ENCODE assay signal across 9 cellular contexts in the genomic region with DNA sequence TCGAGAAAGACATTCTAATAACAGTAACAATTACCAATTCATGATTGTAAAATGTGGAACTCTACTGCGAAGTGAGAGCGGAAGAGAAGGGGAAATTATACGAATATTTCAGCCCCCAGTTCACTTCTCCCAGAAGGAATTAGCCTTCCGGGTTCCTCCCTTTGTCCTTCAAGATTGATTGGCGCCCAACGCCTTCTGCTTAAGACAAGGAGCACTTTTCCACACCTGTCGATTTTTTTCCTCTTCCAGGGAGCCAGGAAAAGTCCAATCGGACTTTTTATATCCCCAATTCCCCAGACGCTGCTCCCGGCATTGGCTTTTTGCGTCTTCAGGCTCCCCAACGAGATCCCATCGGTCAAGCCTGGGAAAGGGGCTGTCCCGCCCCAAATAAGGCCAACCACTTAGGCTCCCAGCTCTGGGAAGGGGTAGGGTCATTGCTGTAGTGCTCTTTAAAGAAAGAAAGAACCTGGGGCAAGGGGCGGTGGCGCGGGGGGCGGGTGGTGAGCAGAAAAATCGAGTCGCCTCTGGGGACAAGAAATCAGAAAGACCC. TPM values are rescaled to one million over a fixed set of nuclear protein-coding genes. Genes with fewer than 3 reads are reported as not detected.
A peak's percentile ranks its signal among the peaks of the same experiment; 100 is the strongest.
DNase-seq lines count a peak whose midpoint lies in the region; ATAC-seq and TF ChIP-seq lines count a peak whose summit lies in the region.
"Had no signal": no experiment of that assay in that cellular context is flagged by ENCODE, and none has a peak within 500 bp of the region (broad histone marks: within the 10 kb centered on the region; RNA-seq: fewer than 3 reads in every experiment).

No MANE protein-coding gene starts in this region.

- peaks cover 27% of the 10 kb centered on the region for H3K4me1 ChIP-seq in HUES64 (ENCODE audit: insufficient read depth, low read length)
- H3K4me1 ChIP-seq in mammary epithelial cell (ENCODE audit: insufficient read depth, low read length): peaks cover 38% of the 10 kb centered on the region
- H3K4me1 ChIP-seq in left lung: peaks cover 0 to 8% of the 10 kb centered on the region in 2 donors
- H3K4me1 ChIP-seq in spleen: peaks cover 0 to 25% (median 0%) of the 10 kb centered on the region in 6 donors

- H3K9me3 ChIP-seq in HUES64 (ENCODE audit: insufficient read depth, low read depth, low read length): no peaks in the 10 kb centered on the region
- H3K9me3 ChIP-seq in mammary epithelial cell (replicated peaks; ENCODE audit: insufficient read depth, low read length): no peaks in the 10 kb centered on the region
- H3K9me3 ChIP-seq in left lung: no peaks in the 10 kb centered on the region
- peaks cover 0 to 8% (median 0%) of the 10 kb centered on the region in 8 donors for H3K9me3 ChIP-seq in spleen

- H3K4me2 ChIP-seq in mammary epithelial cell (ENCODE audit: insufficient read depth, low read depth, low read length): peak overlapping the region; percentile 99

- peak overlapping the region; percentile 93 for H3K9ac ChIP-seq in HUES64 (ENCODE audit: low read depth, low read length)
- peak overlapping the region; percentile 84 for H3K9ac ChIP-seq in mammary epithelial cell (ENCODE audit: insufficient read depth, low read length)

- H3K4me1 Mint-ChIP-seq in immature natural killer cell: no peaks in the 10 kb centered on the region

- H3K27me3 ChIP-seq in HUES64 (ENCODE audit: insufficient read depth, low read length): no peaks in the 10 kb centered on the region
- H3K27me3 ChIP-seq in mammary epithelial cell (ENCODE audit: insufficient read depth, low read length): no peaks in the 10 kb centered on the region
- peaks cover 0 to 41% of the 10 kb centered on the region in 2 donors for H3K27me3 ChIP-seq in left lung
- H3K27me3 ChIP-seq in spleen (replicated peaks in 1 of 7): peaks cover 0 to 51% (median 17%) of the 10 kb centered on the region in 7 donors

- peaks cover 54% of the 10 kb centered on the region for H3K79me2 ChIP-seq in mammary epithelial cell (ENCODE audit: insufficient read depth, low read length)

- H3K4me3 Mint-ChIP-seq in immature natural killer cell: no peak overlapping the region

- H3K4me3 ChIP-seq in HUES64 (ENCODE audit: low read length) (peak overlapping the region; percentile 94), mammary epithelial cell (replicated peaks in 1 of 3; ENCODE audit: insufficient read depth in 1 of 3, low read depth in 2 of 3, low read length in 3 of 3) (peak overlapping the region; percentile 65 to 82 (median 82)), left lung (peak overlapping the region; percentile 49 to 55), spleen (peak overlapping the region; percentile 27 to 72 (median 44))

- peaks cover 0 to 4% (median 3%) of the 10 kb centered on the region in 3 donors for H3K36me3 Mint-ChIP-seq in immature natural killer cell

- no peak overlapping the region for H3K27ac Mint-ChIP-seq in immature natural killer cell

- peaks cover 5 to 34% (median 18%) of the 10 kb centered on the region in 6 donors for H3K9me3 Mint-ChIP-seq in immature natural killer cell

- no peaks in the 10 kb centered on the region for H4K20me1 ChIP-seq in mammary epithelial cell (ENCODE audit: insufficient read depth, low read length)

- in situ Hi-C loops in mammary epithelial cell (cut with MboI; ENCODE audit: low sequenced_read_pairs in 2 of 2): loop anchor here in 1 of 2 donors (10.0 kb wide), 1 partner anchor 144 kb away; no protein-coding TSS in a partner anchor

- H3K27me3 Mint-ChIP-seq in immature natural killer cell (ENCODE audit: low read depth in 3 of 3): peaks cover 0 to 2% (median 1%) of the 10 kb centered on the region in 3 donors

- TF ChIP-seq CTCF in mammary epithelial cell (conservative IDR thresholded peaks at IDR 0.05 in 1 of 2, IDR thresholded peaks at IDR 0.05 in 1 of 2; ENCODE audit: extremely low read depth in 1 of 2, insufficient read depth in 1 of 2, low read depth in 1 of 2, low read length in 2 of 2) (no peak), left lung (IDR thresholded peaks at IDR 0.05) (no peak), spleen (IDR thresholded peaks at IDR 0.05 in 8 of 11, conservative IDR thresholded peaks at IDR 0.05 in 3 of 11) (no peak)

- H3K36me3 ChIP-seq in HUES64 (ENCODE audit: insufficient read depth, low read length) (no peaks in the 10 kb centered on the region), mammary epithelial cell (ENCODE audit: insufficient read depth, low read length) (no peaks in the 10 kb centered on the region), left lung (no peaks in the 10 kb centered on the region), spleen (no peaks in the 10 kb centered on the region)

- peak overlapping the region; percentile 86 for H2AFZ ChIP-seq in mammary epithelial cell (ENCODE audit: low read depth, low read length)

- DNase-seq in mammary epithelial cell (peak; percentile 50), left lung (peak in 1 of 2 donors; percentile 79), spleen (peak; percentile 75), RPMI8226 (no peak), SKM-1 treated with dmso at 0.1 percent for 144 hours (lab: John Stamatoyannopoulos, UW; ENCODE audit: unreplicated experiment) (no peak), immature natural killer cell (no peak), dedifferentiated amniotic fluid mesenchymal stem cell (ENCODE audit: extremely low spot score) (no peak)
- DNase-seq: SW 1271 had no signal

- no peak for TF ChIP-seq POLR2A in spleen (IDR thresholded peaks at IDR 0.05)

- dilution Hi-C loops in mammary epithelial cell (cut with HindIII; ENCODE audit: low sequenced_read_pairs): no loop called here

- WGBS in HUES64: under 1% methylated on average over 18 of the region's 21 CpGs
- WGBS in mammary epithelial cell (ENCODE audit: low coverage, missing lambda C conversion rate): 15% methylated on average over 9 of the region's 21 CpGs
- WGBS in spleen, 5 donors: 11 to 13% (median 12%) methylated on average over 21 of the region's 21 CpGs

- no TSS peak for BruUV-seq in mammary epithelial cell (replicated peaks; lab: Mats Ljungman, UMichigan)

- peak overlapping the region; percentile 96 for H3K27ac ChIP-seq in HUES64 (ENCODE audit: low read depth, low read length)
- H3K27ac ChIP-seq in mammary epithelial cell (ENCODE audit: insufficient read depth, low read depth, low read length): peak overlapping the region; percentile 71
- peak overlapping the region; percentile 82 to 88 for H3K27ac ChIP-seq in left lung
- peak overlapping the region in 7 of 8 donors; percentile 23 to 90 (median 68) for H3K27ac ChIP-seq in spleen

- ATAC-seq in left lung: peak; percentile 59

- intact Hi-C loops in mammary epithelial cell (cut with micrococcal nuclease): loop anchor here (1.0 to 10.0 kb wide), 4 partner anchors 142 to 412 kb away; no protein-coding TSS in a partner anchor
- intact Hi-C loops in left lung (cut with DNase I): no loop called here
- intact Hi-C loops in spleen (cut with DNase I; ENCODE audit: low total_unique reads): no loop called here

- CTCF ChIA-PET in mammary epithelial cell (lab: Charles Lee; ENCODE audit: low non-redundant PET): no interaction called here

RNA-seq across cellular contexts. Expression of gene DSC2, which starts 1.5 kb away (rescaled TPM):
- 27.5 TPM for polyA plus RNA-seq in HUES64 (2013, experiment 1 of 2)
- polyA plus RNA-seq in HUES64 (2013, experiment 2 of 2): 23.9 TPM
- total RNA-seq in mammary epithelial cell (10 to 100 TPM; 34.7 to 88.7 TPM), left lung (10 to 100 TPM; 18.5 to 21.0 TPM), spleen (10 to 100 TPM in 6 of 7 donors, 1 to 10 TPM in 1; 8.5 to 18.7 (median 14.6) TPM)
- polyA plus RNA-seq in mammary epithelial cell (15.1 TPM), spleen (1 to 10 TPM in 1 of 3 donors, under 1 TPM in 2; 0.90 to 1.2 (median 0.91) TPM), immature natural killer cell (not detected)
- 35.3 TPM for polyA minus RNA-seq in mammary epithelial cell

RNA-seq across cellular contexts. Expression of gene DSC3, which starts 58.1 kb away (rescaled TPM):
- polyA plus RNA-seq in HUES64 (2013, experiment 1 of 2): 0.80 TPM
- 1.8 TPM for polyA plus RNA-seq in HUES64 (2013, experiment 2 of 2)
- total RNA-seq in mammary epithelial cell (100 to 1,000 TPM; 125 to 272 TPM), left lung (under 1 TPM in 1 of 2 donors, not detected in 1; 0.97 TPM), spleen (under 1 TPM in 1 of 7 donors, not detected in 6; 0.14 TPM)
- polyA plus RNA-seq in mammary epithelial cell (50.2 TPM), spleen (under 1 TPM; 0.03 to 0.09 (median 0.05) TPM), immature natural killer cell (not detected)
- polyA minus RNA-seq in mammary epithelial cell: 78.5 TPM

Comparison
In these comparisons a context has a peak if more than half of its experiments do, and no peak if none do; other contexts are left out.
1. H3K4me3 ChIP-seq: peak in every context shown above with its lines; median percentile 94 in HUES64; 82 in mammary epithelial cell; 52 in left lung; 44 in spleen.
2. DNase-seq: peak in mammary epithelial cell (single experiment) and spleen (single experiment); none in RPMI8226 (single experiment), SKM-1 treated with dmso at 0.1 percent for 144 hours (single experiment), immature natural killer cell (0 of 3) and dedifferentiated amniotic fluid mesenchymal stem cell (single experiment).
3. RNA of gene DSC3, which starts 58.1 kb away (total RNA-seq): 125 to 272 TPM in mammary epithelial cell; 0.97 TPM in left lung and 0.14 TPM in spleen; every median in the first group is over 10 times any median in the second.
4. Peak in every context shown above with its lines, with median percentiles within 50 percentile points of each other: H3K27ac ChIP-seq.